In genomic region chr19:38316477-38317067, GRCh38 we compare ENCODE assay signal across 8 cellular contexts. TPM values are rescaled to one million over a fixed set of nuclear protein-coding genes. Genes with fewer than 3 reads are reported as not detected.
DNase-seq lines count a peak whose midpoint lies in the region; ATAC-seq, FAIRE-seq and TF ChIP-seq lines count a peak whose summit lies in the region.

No MANE protein-coding gene starts in this region.

- H3K27ac Mint-ChIP-seq in activated T-helper 1 cell treated with anti-CD3 and anti-CD28 coated beads, Interleukin-12 subunit alpha, Interleukin-12 subunit beta, Interleukin-2, Interleukin-4 antibody, amounts not matched to agents 30 ng/mL and 10 ng/mL and 1 ng/mL, durations not matched to agents 14 hours and 24 hours and 36 hours = peak overlapping the region; percentile 96

- dilution Hi-C loops in keratinocyte (cut with MboI; ENCODE audit: extremely low pct_ligation_motif_present, low sequenced_read_pairs) = no loop called here

- H3K79me2 ChIP-seq in keratinocyte (ENCODE audit: control insufficient read depth, insufficient read depth, low read length) = peaks cover 32% of the 10 kb centered on the region

- H3K4me1 Mint-ChIP-seq in activated T-helper 1 cell treated with anti-CD3 and anti-CD28 coated beads, Interleukin-12 subunit alpha, Interleukin-12 subunit beta, Interleukin-2, Interleukin-4 antibody, amounts not matched to agents 30 ng/mL and 10 ng/mL and 1 ng/mL, durations not matched to agents 14 hours and 24 hours and 36 hours (ENCODE audit: low read depth) = peaks cover 51% of the 10 kb centered on the region

- H3K27me3 ChIP-seq in keratinocyte (ENCODE audit: control insufficient read depth, extremely low read depth, insufficient read depth, low read length) (no peaks in the 10 kb centered on the region), thymus (ENCODE audit: control insufficient read depth, insufficient read depth) (peaks cover 3% of the 10 kb centered on the region)

- H3K4me3 ChIP-seq in keratinocyte (ENCODE audit: control insufficient read depth in 2 of 3, extremely low read depth in 1 of 3, insufficient read depth in 2 of 3, low read depth in 1 of 3, low read length in 3 of 3) (peak overlapping the region in 1 of 3 experiments; percentile 43), thymus (ENCODE audit: low read length) (peak overlapping the region; percentile 69)

- H3K9me3 Mint-ChIP-seq in activated T-helper 1 cell treated with anti-CD3 and anti-CD28 coated beads, Interleukin-12 subunit alpha, Interleukin-12 subunit beta, Interleukin-2, Interleukin-4 antibody, amounts not matched to agents 30 ng/mL and 10 ng/mL and 1 ng/mL, durations not matched to agents 14 hours and 24 hours and 36 hours = no peaks in the 10 kb centered on the region

- DNase-seq in H54 (ENCODE audit: insufficient read length, low spot score) = peak; percentile 69
- no peak for DNase-seq in activated T-helper 1 cell treated with anti-CD3 and anti-CD28 coated beads, Interleukin-12 subunit alpha, Interleukin-12 subunit beta, Interleukin-2, Interleukin-4 antibody, amounts not matched to agents 30 ng/mL and 10 ng/mL and 1 ng/mL, durations not matched to agents 14 hours and 24 hours and 36 hours (ENCODE audit: low spot score)
- DNase-seq in keratinocyte (ENCODE audit: low read depth, low spot score) = no peak
- no peak for DNase-seq in stimulated activated naive CD4-positive, alpha-beta T cell treated with Interleukin-2 at 50 U/mL for 16 hours (lab: John Stamatoyannopoulos, UW)
- no peak for DNase-seq in cerebellar cortex (ENCODE audit: low spot score)

- WGBS in thymus = 26% methylated on average over 8 of the region's 8 CpGs

- H3K27ac ChIP-seq in 22Rv1 (peak overlapping the region; percentile 82), keratinocyte (ENCODE audit: control insufficient read depth, insufficient read depth, low read length) (peak overlapping the region; percentile 53), thymus (ENCODE audit: low read depth) (peak overlapping the region; percentile 82)

- H3K9me3 ChIP-seq in keratinocyte (ENCODE audit: control insufficient read depth, low read depth, low read length) = no peaks in the 10 kb centered on the region
- H3K9me3 ChIP-seq in thymus (ENCODE audit: control insufficient read depth) = peaks cover under 1% of the 10 kb centered on the region

- FAIRE-seq in H54 (lab: Jason Lieb, UNC) = no peak
- no peak for FAIRE-seq in keratinocyte (lab: Jason Lieb, UNC)

- peaks cover 8% of the 10 kb centered on the region for H3K36me3 Mint-ChIP-seq in activated T-helper 1 cell treated with anti-CD3 and anti-CD28 coated beads, Interleukin-12 subunit alpha, Interleukin-12 subunit beta, Interleukin-2, Interleukin-4 antibody, amounts not matched to agents 30 ng/mL and 10 ng/mL and 1 ng/mL, durations not matched to agents 14 hours and 24 hours and 36 hours (ENCODE audit: low read depth)

- H3K4me2 ChIP-seq in keratinocyte (ENCODE audit: control insufficient read depth, extremely low read depth, insufficient read depth, low read depth, low read length) = peak overlapping the region; percentile 51

- H3K36me3 ChIP-seq in keratinocyte (ENCODE audit: control insufficient read depth in 2 of 2, extremely low read depth in 1 of 2, insufficient read depth in 2 of 2, low read length in 2 of 2) = peaks cover 0 to under 1% of the 10 kb centered on the region in 2 experiments
- H3K36me3 ChIP-seq in thymus (ENCODE audit: control insufficient read depth, insufficient read depth) = no peaks in the 10 kb centered on the region

- TF ChIP-seq CTCF in 22Rv1 (IDR thresholded peaks at IDR 0.05) (no peak), keratinocyte (optimal IDR thresholded peaks at IDR 0.05 in 1 of 3, IDR thresholded peaks at IDR 0.05 in 1 of 3, conservative IDR thresholded peaks at IDR 0.05 in 1 of 3; ENCODE audit: extremely low read depth in 1 of 3, insufficient read depth in 2 of 3, low read length in 3 of 3) (no peak)

- no peaks in the 10 kb centered on the region for H3K27me3 Mint-ChIP-seq in activated T-helper 1 cell treated with anti-CD3 and anti-CD28 coated beads, Interleukin-12 subunit alpha, Interleukin-12 subunit beta, Interleukin-2, Interleukin-4 antibody, amounts not matched to agents 30 ng/mL and 10 ng/mL and 1 ng/mL, durations not matched to agents 14 hours and 24 hours and 36 hours (ENCODE audit: insufficient read depth)

- no peaks in the 10 kb centered on the region for H4K20me1 ChIP-seq in keratinocyte (ENCODE audit: control insufficient read depth, extremely low read depth, insufficient read depth, low read length)

- TF ChIP-seq POLR2A in H54 (IDR thresholded peaks at IDR 0.05; ENCODE audit: low read depth, low read length) = no peak

- peak overlapping the region; percentile 85 for H3K4me3 Mint-ChIP-seq in activated T-helper 1 cell treated with anti-CD3 and anti-CD28 coated beads, Interleukin-12 subunit alpha, Interleukin-12 subunit beta, Interleukin-2, Interleukin-4 antibody, amounts not matched to agents 30 ng/mL and 10 ng/mL and 1 ng/mL, durations not matched to agents 14 hours and 24 hours and 36 hours

- peak overlapping the region; percentile 36 for H2AFZ ChIP-seq in keratinocyte (ENCODE audit: control insufficient read depth, low read length)

- ATAC-seq in HG03460 (IDR thresholded peaks at IDR 0.05; ENCODE audit: unreplicated experiment) = no peak

- peak overlapping the region; percentile 52 for H3K9ac ChIP-seq in keratinocyte (ENCODE audit: control insufficient read depth, extremely low read depth, insufficient read depth, low read length)

- peaks cover 33% of the 10 kb centered on the region for H3K4me1 ChIP-seq in keratinocyte (ENCODE audit: control insufficient read depth, extremely low read depth, insufficient read depth, low read length)
- peaks cover 11% of the 10 kb centered on the region for H3K4me1 ChIP-seq in thymus (ENCODE audit: control insufficient read depth, insufficient read depth, low read length)

- intact Hi-C loops in activated T-helper 1 cell treated with anti-CD3 and anti-CD28 coated beads, Interleukin-12 subunit alpha, Interleukin-12 subunit beta, Interleukin-2, Interleukin-4 antibody, amounts not matched to agents 30 ng/mL and 10 ng/mL and 1 ng/mL, durations not matched to agents 14 hours and 24 hours and 36 hours (cut with micrococcal nuclease) = loop anchor here (1.0 to 5.0 kb wide), 6 partner anchors 19 to 536 kb away; partner anchors contain the start of genes CATSPERG, PSMD8 and SPINT2

- H3K9me1 ChIP-seq in keratinocyte (ENCODE audit: control insufficient read depth, extremely low read depth, insufficient read depth, low read length) = no peaks in the 10 kb centered on the region

RNA-seq across cellular contexts. Expression of gene YIF1B, which starts 0.8 kb away (rescaled TPM):
- 89.8 and 96.0 TPM in 2 replicates for total RNA-seq in activated T-helper 1 cell treated with anti-CD3 and anti-CD28 coated beads, Interleukin-12 subunit alpha, Interleukin-12 subunit beta, Interleukin-2, Interleukin-4 antibody, amounts not matched to agents 30 ng/mL and 10 ng/mL and 1 ng/mL, durations not matched to agents 14 hours and 24 hours and 36 hours
- 38.1 to 66.5 TPM (median 47.6 TPM) in 3 replicates for polyA plus RNA-seq in keratinocyte
- 7.4 TPM for polyA plus RNA-seq in keratinocyte (2011; ENCODE audit: low read depth)
- 29.0 and 58.3 TPM in 2 replicates for polyA plus RNA-seq in keratinocyte (2011; cell fraction: cytosol; rRNA removed)
- polyA plus RNA-seq in keratinocyte (2011; cell fraction: nucleus; rRNA removed) = 25.8 and 36.8 TPM in 2 replicates
- 26.1 and 50.0 TPM in 2 replicates for polyA plus RNA-seq in keratinocyte (2012; ENCODE audit: low replicate concordance)
- 40.3 to 62.6 TPM (median 40.9 TPM) in 3 replicates for polyA minus RNA-seq in keratinocyte
- 51.8 TPM for polyA minus RNA-seq in keratinocyte (2011; cell fraction: cytosol; rRNA and poly(A)+ RNA removed)
- polyA minus RNA-seq in keratinocyte (2011; cell fraction: nucleus; rRNA and poly(A)+ RNA removed) = 12.3 and 12.4 TPM in 2 replicates
- polyA plus RNA-seq in thymus = 46.6 TPM

RNA-seq across cellular contexts. Expression of gene KCNK6, which starts 3.1 kb away (rescaled TPM):
- 21.1 and 22.1 TPM in 2 replicates for total RNA-seq in activated T-helper 1 cell treated with anti-CD3 and anti-CD28 coated beads, Interleukin-12 subunit alpha, Interleukin-12 subunit beta, Interleukin-2, Interleukin-4 antibody, amounts not matched to agents 30 ng/mL and 10 ng/mL and 1 ng/mL, durations not matched to agents 14 hours and 24 hours and 36 hours
- 23.9 to 33.7 TPM (median 29.1 TPM) in 3 replicates for polyA plus RNA-seq in keratinocyte
- polyA plus RNA-seq in keratinocyte (2011; ENCODE audit: low read depth) = 17.5 TPM
- polyA plus RNA-seq in keratinocyte (2011; cell fraction: cytosol; rRNA removed) = 23.3 and 23.8 TPM in 2 replicates
- polyA plus RNA-seq in keratinocyte (2011; cell fraction: nucleus; rRNA removed) = 65.9 and 66.2 TPM in 2 replicates
- 34.3 and 38.5 TPM in 2 replicates for polyA plus RNA-seq in keratinocyte (2012; ENCODE audit: low replicate concordance)
- 17.3 to 23.6 TPM (median 23.1 TPM) in 3 replicates for polyA minus RNA-seq in keratinocyte
- 14.8 TPM for polyA minus RNA-seq in keratinocyte (2011; cell fraction: cytosol; rRNA and poly(A)+ RNA removed)
- 19.3 and 32.0 TPM in 2 replicates for polyA minus RNA-seq in keratinocyte (2011; cell fraction: nucleus; rRNA and poly(A)+ RNA removed)
- polyA plus RNA-seq in thymus = 5.2 TPM

RNA-seq across cellular contexts. Expression of gene C19orf33, which starts 12.5 kb away (rescaled TPM):
- total RNA-seq in activated T-helper 1 cell treated with anti-CD3 and anti-CD28 coated beads, Interleukin-12 subunit alpha, Interleukin-12 subunit beta, Interleukin-2, Interleukin-4 antibody, amounts not matched to agents 30 ng/mL and 10 ng/mL and 1 ng/mL, durations not matched to agents 14 hours and 24 hours and 36 hours = 0.71 TPM in 1 of 2 replicates, not detected in the other
- polyA plus RNA-seq in keratinocyte (302 to 496 TPM (median 366 TPM) in 3 replicates), thymus (93.6 TPM)
- polyA plus RNA-seq in keratinocyte (2011; ENCODE audit: low read depth) = 241 TPM
- 214 and 781 TPM in 2 replicates for polyA plus RNA-seq in keratinocyte (2011; cell fraction: cytosol; rRNA removed)
- 102 and 139 TPM in 2 replicates for polyA plus RNA-seq in keratinocyte (2011; cell fraction: nucleus; rRNA removed)
- polyA plus RNA-seq in keratinocyte (2012; ENCODE audit: low replicate concordance) = 360 and 816 TPM in 2 replicates
- 35.2 to 58.7 TPM (median 44.3 TPM) in 3 replicates for polyA minus RNA-seq in keratinocyte
- 220 TPM for polyA minus RNA-seq in keratinocyte (2011; cell fraction: cytosol; rRNA and poly(A)+ RNA removed)
- 42.0 and 55.5 TPM in 2 replicates for polyA minus RNA-seq in keratinocyte (2011; cell fraction: nucleus; rRNA and poly(A)+ RNA removed)

RNA-seq across cellular contexts. Expression of gene CATSPERG, which starts 19.1 kb away (rescaled TPM):
- total RNA-seq in activated T-helper 1 cell treated with anti-CD3 and anti-CD28 coated beads, Interleukin-12 subunit alpha, Interleukin-12 subunit beta, Interleukin-2, Interleukin-4 antibody, amounts not matched to agents 30 ng/mL and 10 ng/mL and 1 ng/mL, durations not matched to agents 14 hours and 24 hours and 36 hours = 3.0 and 4.8 TPM in 2 replicates
- polyA plus RNA-seq in keratinocyte (0.21 to 0.73 TPM (median 0.35 TPM) in 3 replicates), thymus (5.8 TPM)
- 2.3 TPM for polyA plus RNA-seq in keratinocyte (2011; ENCODE audit: low read depth)
- 0.28 TPM in 1 of 2 replicates, not detected in the other for polyA plus RNA-seq in keratinocyte (2011; cell fraction: cytosol; rRNA removed)
- 1.5 and 3.3 TPM in 2 replicates for polyA plus RNA-seq in keratinocyte (2011; cell fraction: nucleus; rRNA removed)
- polyA plus RNA-seq in keratinocyte (2012; ENCODE audit: low replicate concordance) = 0.28 and 2.7 TPM in 2 replicates
- polyA minus RNA-seq in keratinocyte = 1.2 to 1.5 TPM in 2 of 3 replicates, not detected in the other
- polyA minus RNA-seq in keratinocyte (2011; cell fraction: cytosol; rRNA and poly(A)+ RNA removed) = 3.5 TPM
- 1.7 and 2.1 TPM in 2 replicates for polyA minus RNA-seq in keratinocyte (2011; cell fraction: nucleus; rRNA and poly(A)+ RNA removed)

RNA-seq across cellular contexts. Expression of gene SPINT2, which starts 52.2 kb away (rescaled TPM):
- total RNA-seq in activated T-helper 1 cell treated with anti-CD3 and anti-CD28 coated beads, Interleukin-12 subunit alpha, Interleukin-12 subunit beta, Interleukin-2, Interleukin-4 antibody, amounts not matched to agents 30 ng/mL and 10 ng/mL and 1 ng/mL, durations not matched to agents 14 hours and 24 hours and 36 hours = 79.6 and 86.8 TPM in 2 replicates
- polyA plus RNA-seq in keratinocyte (362 to 472 TPM (median 363 TPM) in 3 replicates), thymus (253 TPM)
- 293 TPM for polyA plus RNA-seq in keratinocyte (2011; ENCODE audit: low read depth)
- polyA plus RNA-seq in keratinocyte (2011; cell fraction: cytosol; rRNA removed) = 250 and 352 TPM in 2 replicates
- 891 and 980 TPM in 2 replicates for polyA plus RNA-seq in keratinocyte (2011; cell fraction: nucleus; rRNA removed)
- 601 and 646 TPM in 2 replicates for polyA plus RNA-seq in keratinocyte (2012; ENCODE audit: low replicate concordance)
- 182 to 293 TPM (median 269 TPM) in 3 replicates for polyA minus RNA-seq in keratinocyte
- 465 TPM for polyA minus RNA-seq in keratinocyte (2011; cell fraction: cytosol; rRNA and poly(A)+ RNA removed)
- polyA minus RNA-seq in keratinocyte (2011; cell fraction: nucleus; rRNA and poly(A)+ RNA removed) = 290 and 325 TPM in 2 replicates
